16 cellular contexts compared by ENCODE assay signal in genomic region chr1:31755850-31756492, GRCh38. TPM values are rescaled to one million over a fixed set of nuclear protein-coding genes. Genes with fewer than 3 reads are reported as not detected.
DNase-seq lines count a peak whose midpoint lies in the region; ATAC-seq and TF ChIP-seq lines count a peak whose summit lies in the region.
"Had no signal": no experiment of that assay in that cellular context is flagged by ENCODE, and none has a peak within 500 bp of the region (broad histone marks: within the 10 kb centered on the region; RNA-seq: fewer than 3 reads in every experiment).

No MANE protein-coding gene starts in this region.

- no peak for TF ChIP-seq CTCF in WTC11 (IDR thresholded peaks at IDR 0.05)
- no peak for TF ChIP-seq CTCF in endothelial cell (IDR thresholded peaks at IDR 0.05; ENCODE audit: unreplicated experiment)

- POLR2A ChIA-PET in WTC11 (lab: Charles Lee) = no interaction called here

- H3K4me1 Mint-ChIP-seq in WTC11 = peaks cover 47% of the 10 kb centered on the region
- H3K4me1 Mint-ChIP-seq in endothelial cell (ENCODE audit: unreplicated experiment) = peaks cover 22% of the 10 kb centered on the region

- DNase-seq in NCI-H510A treated with DMSO at 0.1 percent for 48 hours (lab: John Stamatoyannopoulos, UW) (peak; percentile 17), NCI-H510A (lab: John Stamatoyannopoulos, UW) (no peak), WTC11 (ENCODE audit: low spot score) (no peak), endothelial cell (ENCODE audit: low spot score) (no peak), substantia nigra (lab: John Stamatoyannopoulos, UW) (no peak), NCI-H2107 treated with DMSO at 0.1 percent for 48 hours (lab: John Stamatoyannopoulos, UW; ENCODE audit: unreplicated experiment) (no peak)
- no peak for DNase-seq in activated naive CD4-positive, alpha-beta T cell treated with anti-CD3 and anti-CD28 coated beads, Interleukin-2, amount 50 U/mL, for 16 hours
- DNase-seq: 8988T, DND-41, GF-D8, Karpas-422, NCI-H1092 treated with DMSO at 0.1 percent for 48 hours, NCI-H1694 had no signal

- H3K4me3 Mint-ChIP-seq in WTC11 = no peak overlapping the region
- H3K4me3 Mint-ChIP-seq in endothelial cell (ENCODE audit: unreplicated experiment) = no peak overlapping the region

- H3K36me3 Mint-ChIP-seq in WTC11 (no peaks in the 10 kb centered on the region), endothelial cell (ENCODE audit: low read depth, unreplicated experiment) (no peaks in the 10 kb centered on the region)

- ATAC-seq in WTC11 (no peak), HG03565 (IDR thresholded peaks at IDR 0.05; ENCODE audit: unreplicated experiment) (no peak)

- H3K27ac ChIP-seq in substantia nigra (ENCODE audit: low read depth, low read length, poor library complexity, severe bottlenecking) = peak overlapping the region; percentile 85
- H3K27ac ChIP-seq: GM23248, SJSA1 had no signal

- no peaks in the 10 kb centered on the region for H3K9me3 Mint-ChIP-seq in WTC11
- H3K9me3 Mint-ChIP-seq in endothelial cell (ENCODE audit: unreplicated experiment) = no peaks in the 10 kb centered on the region

- H3K27ac Mint-ChIP-seq in WTC11 (peak overlapping the region; percentile 3; the same call in 1 of the 2 replicates), endothelial cell (ENCODE audit: unreplicated experiment) (peak overlapping the region; percentile 42)

- CTCF ChIA-PET in WTC11 (lab: Charles Lee) = interaction anchor here (0.7 to 3.4 kb wide), 2 partner anchors 11 to 33 kb away, joined by 9 to 23 read pairs; no protein-coding TSS in a partner anchor

- no peaks in the 10 kb centered on the region for H3K27me3 Mint-ChIP-seq in WTC11 (ENCODE audit: low read depth)
- H3K27me3 Mint-ChIP-seq in endothelial cell (ENCODE audit: unreplicated experiment) = peaks cover 7% of the 10 kb centered on the region

TF ChIP-seq in WTC11, 78 proteins besides CTCF, POLR2A, EP300 and RAD21:
- TF ChIP-seq CREM (CRISPR knock-in tag; IDR thresholded peaks at IDR 0.05) (no peak), TEAD1 (CRISPR knock-in tag; IDR thresholded peaks at IDR 0.05) (no peak), ZNF121 (CRISPR knock-in tag; IDR thresholded peaks at IDR 0.05) (no peak), PRDM15 (CRISPR knock-in tag; IDR thresholded peaks at IDR 0.05) (no peak), SMAD4 (CRISPR knock-in tag; IDR thresholded peaks at IDR 0.05) (no peak), MAX (CRISPR knock-in tag; IDR thresholded peaks at IDR 0.05) (no peak), ZNF416 (CRISPR knock-in tag; IDR thresholded peaks at IDR 0.05) (no peak), GABPB1 (CRISPR knock-in tag; IDR thresholded peaks at IDR 0.05) (no peak), SMAD3 (CRISPR knock-in tag; IDR thresholded peaks at IDR 0.05; ENCODE audit: borderline replicate concordance) (no peak), ZNF396 (CRISPR knock-in tag; IDR thresholded peaks at IDR 0.05; ENCODE audit: borderline replicate concordance) (no peak)
- TF ChIP-seq, protein P1, sequence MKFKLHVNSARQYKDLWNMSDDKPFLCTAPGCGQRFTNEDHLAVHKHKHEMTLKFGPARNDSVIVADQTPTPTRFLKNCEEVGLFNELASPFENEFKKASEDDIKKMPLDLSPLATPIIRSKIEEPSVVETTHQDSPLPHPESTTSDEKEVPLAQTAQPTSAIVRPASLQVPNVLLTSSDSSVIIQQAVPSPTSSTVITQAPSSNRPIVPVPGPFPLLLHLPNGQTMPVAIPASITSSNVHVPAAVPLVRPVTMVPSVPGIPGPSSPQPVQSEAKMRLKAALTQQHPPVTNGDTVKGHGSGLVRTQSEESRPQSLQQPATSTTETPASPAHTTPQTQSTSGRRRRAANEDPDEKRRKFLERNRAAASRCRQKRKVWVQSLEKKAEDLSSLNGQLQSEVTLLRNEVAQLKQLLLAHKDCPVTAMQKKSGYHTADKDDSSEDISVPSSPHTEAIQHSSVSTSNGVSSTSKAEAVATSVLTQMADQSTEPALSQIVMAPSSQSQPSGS (CRISPR knock-in tag; IDR thresholded peaks at IDR 0.05; ENCODE audit: borderline replicate concordance, low read depth) = no peak
- TF ChIP-seq, protein P2, sequence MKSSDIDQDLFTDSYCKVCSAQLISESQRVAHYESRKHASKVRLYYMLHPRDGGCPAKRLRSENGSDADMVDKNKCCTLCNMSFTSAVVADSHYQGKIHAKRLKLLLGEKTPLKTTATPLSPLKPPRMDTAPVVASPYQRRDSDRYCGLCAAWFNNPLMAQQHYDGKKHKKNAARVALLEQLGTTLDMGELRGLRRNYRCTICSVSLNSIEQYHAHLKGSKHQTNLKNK (CRISPR knock-in tag; IDR thresholded peaks at IDR 0.05) = no peak
- TF ChIP-seq, protein P3, sequence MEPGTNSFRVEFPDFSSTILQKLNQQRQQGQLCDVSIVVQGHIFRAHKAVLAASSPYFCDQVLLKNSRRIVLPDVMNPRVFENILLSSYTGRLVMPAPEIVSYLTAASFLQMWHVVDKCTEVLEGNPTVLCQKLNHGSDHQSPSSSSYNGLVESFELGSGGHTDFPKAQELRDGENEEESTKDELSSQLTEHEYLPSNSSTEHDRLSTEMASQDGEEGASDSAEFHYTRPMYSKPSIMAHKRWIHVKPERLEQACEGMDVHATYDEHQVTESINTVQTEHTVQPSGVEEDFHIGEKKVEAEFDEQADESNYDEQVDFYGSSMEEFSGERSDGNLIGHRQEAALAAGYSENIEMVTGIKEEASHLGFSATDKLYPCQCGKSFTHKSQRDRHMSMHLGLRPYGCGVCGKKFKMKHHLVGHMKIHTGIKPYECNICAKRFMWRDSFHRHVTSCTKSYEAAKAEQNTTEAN (CRISPR knock-in tag; IDR thresholded peaks at IDR 0.05) = no peak
- TF ChIP-seq, protein P4, sequence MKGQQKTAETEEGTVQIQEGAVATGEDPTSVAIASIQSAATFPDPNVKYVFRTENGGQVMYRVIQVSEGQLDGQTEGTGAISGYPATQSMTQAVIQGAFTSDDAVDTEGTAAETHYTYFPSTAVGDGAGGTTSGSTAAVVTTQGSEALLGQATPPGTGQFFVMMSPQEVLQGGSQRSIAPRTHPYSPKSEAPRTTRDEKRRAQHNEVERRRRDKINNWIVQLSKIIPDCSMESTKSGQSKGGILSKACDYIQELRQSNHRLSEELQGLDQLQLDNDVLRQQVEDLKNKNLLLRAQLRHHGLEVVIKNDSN (CRISPR knock-in tag; IDR thresholded peaks at IDR 0.05) = no peak
TF ChIP-seq in WTC11: peak in this region for 0.

RNA-seq across cellular contexts. Expression of gene ADGRB2, which starts 8.2 kb away (rescaled TPM):
- total RNA-seq in WTC11 (2021) (29.6 to 39.3 TPM (median 30.1 TPM) in 3 replicates), endothelial cell (ENCODE audit: unreplicated experiment) (0.44 TPM)

RNA-seq across cellular contexts. Expression of gene COL16A1, which starts 52.2 kb away (rescaled TPM):
- total RNA-seq in WTC11 (2021) = 8.8 to 11.0 TPM (median 9.6 TPM) in 3 replicates
- total RNA-seq in endothelial cell (ENCODE audit: unreplicated experiment) = 5.3 TPM

RNA-seq across cellular contexts. Expression of gene SPOCD1, which starts 59.9 kb away (rescaled TPM):
- total RNA-seq in WTC11 (2021) (3.0 to 4.9 TPM (median 3.7 TPM) in 3 replicates), endothelial cell (ENCODE audit: unreplicated experiment) (1.5 TPM)

Comparison
In these comparisons a context has a peak if more than half of its experiments do, and no peak if none do; other contexts are left out.
1. RNA of gene ADGRB2, which starts 8.2 kb away (total RNA-seq): 29.6 to 39.3 TPM in WTC11; 0.44 TPM in endothelial cell (single experiment); every median in the first group is over 10 times any median in the second.